1 cellular context compared by ENCODE assay signal in the genomic region with DNA sequence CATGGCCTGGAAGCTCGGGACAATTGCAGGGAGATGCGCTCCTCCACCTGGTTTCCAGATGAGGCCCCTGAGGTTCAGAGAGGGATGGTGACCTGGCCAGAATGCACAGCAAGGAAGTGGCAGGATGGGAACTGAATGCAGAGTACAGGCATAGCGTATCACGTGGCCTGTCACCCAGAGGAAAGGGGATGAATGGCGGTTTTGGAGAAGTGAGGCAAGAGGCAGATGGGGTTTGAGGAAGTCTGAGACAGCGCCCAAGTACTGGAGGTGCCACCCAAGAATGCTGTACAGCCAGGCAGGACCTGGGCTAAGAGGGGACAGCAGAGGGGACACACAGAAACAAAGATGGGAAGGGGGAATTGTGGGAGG.
TF ChIP-seq lines count a peak whose summit lies in the region.

No MANE protein-coding gene starts in this region.

TF ChIP-seq in SK-N-SH, 30 proteins besides CTCF, POLR2A, EP300 and RAD21 (continued from another document):
- TF ChIP-seq REST (IDR thresholded peaks at IDR 0.05; ENCODE audit: low read depth, low read length) (no peak), CHD2 (IDR thresholded peaks at IDR 0.05; ENCODE audit: low read length, partially characterized antibody) (no peak), FOXM1 (IDR thresholded peaks at IDR 0.05; ENCODE audit: low read depth) (no peak), POLR2AphosphoS5 (IDR thresholded peaks at IDR 0.05; ENCODE audit: low read depth, low read length) (no peak), RXRA (IDR thresholded peaks at IDR 0.05; ENCODE audit: borderline replicate concordance, low read depth) (no peak), TAF1 (IDR thresholded peaks at IDR 0.05; ENCODE audit: borderline replicate concordance, low read depth, low read length) (no peak), MEF2A (IDR thresholded peaks at IDR 0.05; ENCODE audit: borderline replicate concordance, low read depth) (no peak), RCOR1 (IDR thresholded peaks at IDR 0.05; ENCODE audit: low read length) (no peak), ELF1 (IDR thresholded peaks at IDR 0.05) (no peak), FOSL2 (IDR thresholded peaks at IDR 0.05; ENCODE audit: borderline replicate concordance, low read depth) (no peak), RFX5 (IDR thresholded peaks at IDR 0.05; ENCODE audit: low read length) (no peak)
- TF ChIP-seq, protein P1, sequence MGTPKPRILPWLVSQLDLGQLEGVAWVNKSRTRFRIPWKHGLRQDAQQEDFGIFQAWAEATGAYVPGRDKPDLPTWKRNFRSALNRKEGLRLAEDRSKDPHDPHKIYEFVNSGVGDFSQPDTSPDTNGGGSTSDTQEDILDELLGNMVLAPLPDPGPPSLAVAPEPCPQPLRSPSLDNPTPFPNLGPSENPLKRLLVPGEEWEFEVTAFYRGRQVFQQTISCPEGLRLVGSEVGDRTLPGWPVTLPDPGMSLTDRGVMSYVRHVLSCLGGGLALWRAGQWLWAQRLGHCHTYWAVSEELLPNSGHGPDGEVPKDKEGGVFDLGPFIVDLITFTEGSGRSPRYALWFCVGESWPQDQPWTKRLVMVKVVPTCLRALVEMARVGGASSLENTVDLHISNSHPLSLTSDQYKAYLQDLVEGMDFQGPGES (IDR thresholded peaks at IDR 0.05; ENCODE audit: low read depth, low read length): no peak
